1 cellular context compared by ENCODE assay signal in genomic region chr10:110185646-110186182, GRCh38.
TF ChIP-seq lines count a peak whose summit lies in the region.

No MANE protein-coding gene starts in this region.

TF ChIP-seq in HEK293, 187 proteins besides CTCF, POLR2A, EP300 and RAD21 (continued from another document):
- peak; percentile 37; the same call in 1 of the 2 replicates for TF ChIP-seq ZNF146 (tag by site-specific recombination; IDR thresholded peaks at IDR 0.05)
- peak; percentile 37; the same call in 1 of the 2 replicates for TF ChIP-seq SCRT2 (tag by site-specific recombination; IDR thresholded peaks at IDR 0.05)
